ENCODE assay signal across 1 cellular context in genomic region chr3:52456800-52457183, GRCh38.
TF ChIP-seq lines count a peak whose summit lies in the region.

No MANE protein-coding gene starts in this region.

TF ChIP-seq in A549, 52 proteins besides CTCF, POLR2A, EP300 and RAD21 (continued from another document):
- no peak for TF ChIP-seq HMGXB4 (CRISPR knock-in tag; IDR thresholded peaks at IDR 0.05; ENCODE audit: borderline replicate concordance)
- TF ChIP-seq EHF (CRISPR knock-in tag; IDR thresholded peaks at IDR 0.05), result no peak
